In genomic region chr5:151357097-151357496, GRCh38 we compare ENCODE assay signal across 22 cellular contexts. TPM values are rescaled to one million over a fixed set of nuclear protein-coding genes. Genes with fewer than 3 reads are reported as not detected.
DNase-seq lines count a peak whose midpoint lies in the region; FAIRE-seq and TF ChIP-seq lines count a peak whose summit lies in the region.
"Had no signal": no experiment of that assay in that cellular context is flagged by ENCODE, and none has a peak within 500 bp of the region (broad histone marks: within the 10 kb centered on the region; RNA-seq: fewer than 3 reads in every experiment).

No MANE protein-coding gene starts in this region.

- H3K27me3 ChIP-seq in endodermal cell (ENCODE audit: control insufficient read depth, insufficient read depth, low read length, poor library complexity, severe bottlenecking) = no peaks in the 10 kb centered on the region
- H3K27me3 ChIP-seq: BE2C, MG63, Peyer's patch had no signal

- H3K36me3 Mint-ChIP-seq in endodermal cell (ENCODE audit: low read depth) = no peaks in the 10 kb centered on the region

- H3K4me1 Mint-ChIP-seq in endodermal cell = peaks cover 2% of the 10 kb centered on the region
- H3K4me1 Mint-ChIP-seq: CD4-positive, CD25-positive, alpha-beta regulatory T cell; IgD-negative memory B cell had no signal

- H3K27ac Mint-ChIP-seq in endodermal cell = no peak overlapping the region
- H3K27ac Mint-ChIP-seq: CD4-positive, CD25-positive, alpha-beta regulatory T cell; IgD-negative memory B cell had no signal

- H3K9me3 Mint-ChIP-seq in endodermal cell = peaks cover 30% of the 10 kb centered on the region

- no peaks in the 10 kb centered on the region for H3K36me3 ChIP-seq in endodermal cell (ENCODE audit: control insufficient read depth, insufficient read depth, low read length)
- H3K36me3 ChIP-seq: BE2C, MG63, Peyer's patch had no signal

- peak; percentile 65 for DNase-seq in LNCaP clone FGC (ENCODE audit: low read depth)
- DNase-seq in endodermal cell = no peak
- peak; percentile 40 for DNase-seq in iPS-NIHi11 (ENCODE audit: low spot score)
- no peak for DNase-seq in T-helper 1 cell
- DNase-seq in stimulated activated CD8-positive, alpha-beta memory T cell treated with anti-CD3 and anti-CD28 coated beads, Interleukin-4, amount 100 ng/mL, for 48 hours = no peak
- DNase-seq in D721Med (ENCODE audit: insufficient read length, low spot score) = no peak
- DNase-seq: BE2C; CD4-positive, CD25-positive, alpha-beta regulatory T cell; DMS79; HCEC 1CT; Karpas-422; MG63; NCI-H1417; NCI-H1694 treated with DMSO at 0.1 percent for 48 hours; NCI-H2081 treated with DMSO at 0.1 percent for 48 hours; NCI-H2171 treated with DMSO at 0.1 percent for 48 hours; Peyer's patch had no signal

- FAIRE-seq in D721Med (lab: Jason Lieb, UNC) = no peak
- FAIRE-seq: A204.1, GM12891 had no signal

- H3K9me3 ChIP-seq in endodermal cell (ENCODE audit: control insufficient read depth, low read length) = peaks cover 50% of the 10 kb centered on the region
- H3K9me3 ChIP-seq: BE2C, Peyer's patch had no signal

- H3K4me3 ChIP-seq in LNCaP clone FGC (ENCODE audit: low read depth, low read length) (no peak overlapping the region), endodermal cell (ENCODE audit: low read length) (peak overlapping the region; percentile 8)
- H3K4me3 ChIP-seq: MG63, Peyer's patch had no signal

- H3K4me3 Mint-ChIP-seq in endodermal cell = no peak overlapping the region
- H3K4me3 Mint-ChIP-seq: CD4-positive, CD25-positive, alpha-beta regulatory T cell; IgD-negative memory B cell had no signal

- H3K4me1 ChIP-seq in endodermal cell (ENCODE audit: control insufficient read depth, insufficient read depth, low read length) = peaks cover 3% of the 10 kb centered on the region
- H3K4me1 ChIP-seq: BE2C, Peyer's patch had no signal

- H3K9ac ChIP-seq in endodermal cell (ENCODE audit: extremely low read depth, low read length, poor library complexity, severe bottlenecking) = no peak overlapping the region

- TF ChIP-seq CTCF in C4-2B (conservative IDR thresholded peaks at IDR 0.05) (no peak), LNCaP clone FGC (IDR thresholded peaks at IDR 0.05; ENCODE audit: control insufficient read depth, extremely low read depth, insufficient read depth) (no peak), endodermal cell (conservative IDR thresholded peaks at IDR 0.05) (no peak), D721Med (IDR thresholded peaks at IDR 0.05; ENCODE audit: insufficient read depth, missing control alignments) (no peak)

- no peaks in the 10 kb centered on the region for H3K27me3 Mint-ChIP-seq in endodermal cell (ENCODE audit: insufficient read depth)

- peak overlapping the region; percentile 73; the same call in 1 of the 2 replicates for H3K27ac ChIP-seq in C4-2B
- H3K27ac ChIP-seq in endodermal cell (ENCODE audit: low read depth, low read length) = no peak overlapping the region
- H3K27ac ChIP-seq: Peyer's patch had no signal

- 70% methylated on average over 3 of the region's 3 CpGs; no CpG with 5 or more reads in 1 of the 2 experiments for WGBS in endodermal cell (ENCODE audit: insufficient coverage in 1 of 2, insufficient read length in 1 of 2), 2 experiments

RNA-seq across cellular contexts. Expression of gene SLC36A2, which starts 9.7 kb away (rescaled TPM):
- total RNA-seq in endodermal cell = 1 to 10 TPM in 1 of 2 donors, not detected in 1; 1.4 TPM
- polyA plus RNA-seq in endodermal cell (2013, experiment 1 of 2) = not detected
- polyA plus RNA-seq in endodermal cell (2013, experiment 2 of 2) = not detected
- total RNA-seq: CD4-positive, CD25-positive, alpha-beta regulatory T cell; NCI-H460; Peyer's patch had no signal
- polyA plus RNA-seq: CD4-positive, CD25-positive, alpha-beta regulatory T cell; IgD-negative memory B cell had no signal

RNA-seq across cellular contexts. Expression of gene SLC36A3, which starts 53.5 kb away (rescaled TPM):
- not detected for total RNA-seq in endodermal cell
- polyA plus RNA-seq in endodermal cell (2013, experiment 1 of 2) = not detected
- not detected for polyA plus RNA-seq in endodermal cell (2013, experiment 2 of 2)
- total RNA-seq: CD4-positive, CD25-positive, alpha-beta regulatory T cell; NCI-H460; Peyer's patch had no signal
- polyA plus RNA-seq: CD4-positive, CD25-positive, alpha-beta regulatory T cell; IgD-negative memory B cell had no signal

Comparison
In these comparisons a context has a peak if more than half of its experiments do, and no peak if none do; other contexts are left out.
1. DNase-seq: peak in LNCaP clone FGC (single experiment) and iPS-NIHi11 (single experiment); none in endodermal cell (single experiment), T-helper 1 cell (0 of 5), stimulated activated CD8-positive, alpha-beta memory T cell treated with anti-CD3 and anti-CD28 coated beads, Interleukin-4, amount 100 ng/mL, for 48 hours (single experiment) and D721Med (single experiment).